ENCODE assay signal across 1 cellular context in genomic region chr12:116537149-116537904, GRCh38.
TF ChIP-seq lines count a peak whose summit lies in the region.

No MANE protein-coding gene starts in this region.

TF ChIP-seq in GM12878, 131 proteins besides CTCF, POLR2A, EP300 and RAD21 (continued from another document):
- TF ChIP-seq SKIL (IDR thresholded peaks at IDR 0.05; ENCODE audit: low read depth, poor library complexity, severe bottlenecking) (no peak), KLF5 (IDR thresholded peaks at IDR 0.05; ENCODE audit: partially characterized antibody) (no peak), ZNF687 (IDR thresholded peaks at IDR 0.05) (no peak; the same call in 1 of the 2 replicates), NBN (IDR thresholded peaks at IDR 0.05) (0 out of 2 replicates have a peak, but pooled peaks have one; percentile 41), CREM (IDR thresholded peaks at IDR 0.05; ENCODE audit: low read depth) (peak; percentile 82), ZNF274 (IDR thresholded peaks at IDR 0.05; ENCODE audit: insufficient read depth, insufficient read length) (no peak), ETV6 (conservative IDR thresholded peaks at IDR 0.05 in 1 of 2, IDR thresholded peaks at IDR 0.05 in 1 of 2; ENCODE audit: borderline replicate concordance in 1 of 2, low read depth in 1 of 2) (peak in 1 of 2 experiments; percentile 42; a peak in 1 of 4 replicates), TCF3 (IDR thresholded peaks at IDR 0.05; ENCODE audit: borderline replicate concordance, insufficient read depth, low read depth, low read length) (peak; percentile 50; the same call in 1 of the 2 replicates), JUND (IDR thresholded peaks at IDR 0.05; ENCODE audit: low read depth, low read length) (no peak), SPI1 (IDR thresholded peaks at IDR 0.05; ENCODE audit: borderline replicate concordance, insufficient read depth, low read depth, low read length) (peak; percentile 91), ZNF217 (IDR thresholded peaks at IDR 0.05) (no peak), RB1 (IDR thresholded peaks at IDR 0.05; ENCODE audit: borderline replicate concordance) (no peak), BCL11A (IDR thresholded peaks at IDR 0.05; ENCODE audit: low read depth, low read length) (peak; percentile 90), MYB (IDR thresholded peaks at IDR 0.05; ENCODE audit: borderline replicate concordance, low read depth, low read length) (peak; percentile 88), RUNX3 (IDR thresholded peaks at IDR 0.05; ENCODE audit: low read length) (peak; percentile 96), CUX1 (IDR thresholded peaks at IDR 0.05; ENCODE audit: insufficient replicate concordance, low read depth, low read length) (no peak), MYC (IDR thresholded peaks at IDR 0.05; ENCODE audit: insufficient read depth, insufficient read length, insufficient replicate concordance, low read length, severe bottlenecking) (no peak), HDAC6 (IDR thresholded peaks at IDR 0.05; ENCODE audit: unreplicated experiment) (no peak), SMAD5 (IDR thresholded peaks at IDR 0.05; ENCODE audit: low read depth) (no peak), MTA2 (IDR thresholded peaks at IDR 0.05; ENCODE audit: low read depth) (peak; percentile 45; the same call in 1 of the 2 replicates), BCL3 (IDR thresholded peaks at IDR 0.05; ENCODE audit: borderline replicate concordance, insufficient read depth, low read depth, low read length, poor library complexity, severe bottlenecking) (peak; percentile 88), CREB1 (IDR thresholded peaks at IDR 0.05; ENCODE audit: low read depth) (0 out of 2 replicates have a peak, but pooled peaks have one; percentile 39), FOXM1 (IDR thresholded peaks at IDR 0.05; ENCODE audit: low read depth, low read length) (peak; percentile 94; the same call in 1 of the 2 replicates), SUZ12 (IDR thresholded peaks at IDR 0.05; ENCODE audit: unreplicated experiment) (no peak), ESRRA (IDR thresholded peaks at IDR 0.05; ENCODE audit: low read length) (no peak)
